ENCODE assay signal across 29 cellular contexts in the genomic region with DNA sequence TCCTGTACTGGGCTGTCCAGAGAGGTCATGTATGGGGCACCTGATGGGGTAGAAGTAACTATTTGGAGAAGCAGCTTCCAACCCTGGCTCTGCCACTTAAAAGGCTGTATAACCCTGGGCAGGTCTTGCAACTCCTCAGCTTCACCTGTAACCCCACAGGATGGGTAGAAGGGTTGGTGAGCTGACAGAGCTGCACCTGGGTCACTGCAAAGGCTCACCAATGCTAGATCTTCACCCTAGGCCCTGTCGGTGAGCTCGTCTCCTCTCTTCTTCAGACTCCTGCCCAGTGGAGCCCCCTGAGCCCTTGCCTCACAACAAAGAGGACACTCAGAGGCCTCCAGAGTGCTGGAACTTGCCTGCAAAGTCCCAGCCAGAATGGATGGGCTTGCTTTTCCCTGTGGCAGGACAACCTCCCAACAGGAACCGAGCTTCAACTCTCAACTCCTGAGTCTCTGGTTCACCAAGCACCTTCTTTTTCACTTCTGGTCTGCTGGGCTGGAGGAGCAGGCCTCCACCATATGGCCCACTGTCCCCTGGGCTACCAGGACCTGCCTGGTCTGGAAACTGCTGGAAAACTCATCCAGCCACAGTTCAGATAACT. TPM values are rescaled to one million over a fixed set of nuclear protein-coding genes. Genes with fewer than 3 reads are reported as not detected.
A peak's percentile ranks its signal among the peaks of the same experiment; 100 is the strongest.
DNase-seq lines count a peak whose midpoint lies in the region; ATAC-seq and TF ChIP-seq lines count a peak whose summit lies in the region.
"Had no signal": no experiment of that assay in that cellular context is flagged by ENCODE, and none has a peak within 500 bp of the region (broad histone marks: within the 10 kb centered on the region; RNA-seq: fewer than 3 reads in every experiment).

No MANE protein-coding gene starts in this region.

- no peak for TF ChIP-seq CTCF in activated CD8-positive, alpha-beta T cell treated with anti-CD3 and anti-CD28 coated beads for 36 hours (IDR thresholded peaks at IDR 0.05)
- no peak for TF ChIP-seq CTCF in ascending aorta (IDR thresholded peaks at IDR 0.05)
- TF ChIP-seq CTCF in type B pancreatic cell (conservative IDR thresholded peaks at IDR 0.05), result no peak
- no peak for TF ChIP-seq CTCF in prostate gland (IDR thresholded peaks at IDR 0.05)

- no peak overlapping the region for H3K4me3 Mint-ChIP-seq in activated CD8-positive, alpha-beta T cell treated with anti-CD3 and anti-CD28 coated beads for 36 hours
- H3K4me3 Mint-ChIP-seq in activated CD8-positive, alpha-beta T cell treated with anti-CD3 and anti-CD28 coated beads, Interleukin-2, amount 10 ng/mL, durations not matched to agents 7 days and 5 days, result no peak overlapping the region
- no peak overlapping the region for H3K4me3 Mint-ChIP-seq in type B pancreatic cell
- H3K4me3 Mint-ChIP-seq: activated naive CD8-positive, alpha-beta T cell; activated T-helper 17 cell treated with anti-CD3 and anti-CD28 coated beads, Interleukin-2, amount 50 U/mL, for 72 hours; effector memory CD8-positive, alpha-beta T cell; stimulated activated naive CD8-positive, alpha-beta T cell treated with anti-CD3 and anti-CD28 coated beads, Interleukin-15, amount 100 ng/mL, for 72 hours had no signal

- intact Hi-C loops in activated CD8-positive, alpha-beta T cell treated with anti-CD3 and anti-CD28 coated beads for 36 hours (cut with micrococcal nuclease), result no loop called here
- intact Hi-C loops in ascending aorta (cut with DNase I), result loop anchor here (1.0 to 5.0 kb wide), 3 partner anchors 16 to 75 kb away; no protein-coding TSS in a partner anchor
- intact Hi-C loops in prostate gland (cut with DNase I), result no loop called here

- H3K9me3 Mint-ChIP-seq in activated CD8-positive, alpha-beta T cell treated with anti-CD3 and anti-CD28 coated beads for 36 hours, result peaks cover 3% of the 10 kb centered on the region
- no peaks in the 10 kb centered on the region for H3K9me3 Mint-ChIP-seq in activated CD8-positive, alpha-beta T cell treated with anti-CD3 and anti-CD28 coated beads, Interleukin-2, amount 10 ng/mL, durations not matched to agents 7 days and 5 days (ENCODE audit: insufficient read depth)
- H3K9me3 Mint-ChIP-seq in type B pancreatic cell, result peaks cover 8% of the 10 kb centered on the region
- H3K9me3 Mint-ChIP-seq: activated T-helper 17 cell treated with anti-CD3 and anti-CD28 coated beads, Interleukin-2, amount 50 U/mL, for 72 hours; effector memory CD8-positive, alpha-beta T cell; stimulated activated naive CD8-positive, alpha-beta T cell treated with anti-CD3 and anti-CD28 coated beads, Interleukin-15, amount 100 ng/mL, for 72 hours had no signal

- CTCF ChIA-PET in activated CD8-positive, alpha-beta T cell treated with anti-CD3 and anti-CD28 coated beads for 36 hours (lab: Charles Lee), result no interaction called here
- CTCF ChIA-PET in activated CD8-positive, alpha-beta T cell treated with anti-CD3 and anti-CD28 coated beads, Interleukin-2, amount 10 ng/mL, durations not matched to agents 7 days and 5 days (lab: Charles Lee), result interaction anchor here (1.1 kb wide), 1 partner anchor 543 kb away, joined by 3 read pairs; no protein-coding TSS in a partner anchor

- no peaks in the 10 kb centered on the region for H3K36me3 ChIP-seq in ascending aorta
- peaks cover 4% of the 10 kb centered on the region for H3K36me3 ChIP-seq in muscle layer of colon (ENCODE audit: insufficient read depth, low read length)
- no peaks in the 10 kb centered on the region for H3K36me3 ChIP-seq in prostate gland
- H3K36me3 ChIP-seq: cardiac muscle cell, upper lobe of left lung had no signal

- no peak for TF ChIP-seq POLR2A in prostate gland (IDR thresholded peaks at IDR 0.05)

- no peak for ATAC-seq in activated CD8-positive, alpha-beta T cell treated with anti-CD3 and anti-CD28 coated beads for 36 hours
- no peak for ATAC-seq in activated CD8-positive, alpha-beta T cell treated with anti-CD3 and anti-CD28 coated beads, Interleukin-2, amount 10 ng/mL, durations not matched to agents 7 days and 5 days
- no peak for ATAC-seq in GM19328 (IDR thresholded peaks at IDR 0.05; ENCODE audit: unreplicated experiment)
- ATAC-seq: activated T-helper 17 cell treated with anti-CD3 and anti-CD28 coated beads, Interleukin-2, amount 50 U/mL, for 72 hours; effector memory CD8-positive, alpha-beta T cell; esophagus mucosa; HCT116; psoas muscle; stimulated activated naive CD8-positive, alpha-beta T cell treated with anti-CD3 and anti-CD28 coated beads, Interleukin-15, amount 100 ng/mL, for 72 hours had no signal

- 100% methylated on average over 3 of the region's 3 CpGs for WGBS in prostate gland

- H3K4me1 Mint-ChIP-seq in activated CD8-positive, alpha-beta T cell treated with anti-CD3 and anti-CD28 coated beads for 36 hours (ENCODE audit: low read depth), result peaks cover 24% of the 10 kb centered on the region
- peaks cover 22% of the 10 kb centered on the region for H3K4me1 Mint-ChIP-seq in activated CD8-positive, alpha-beta T cell treated with anti-CD3 and anti-CD28 coated beads, Interleukin-2, amount 10 ng/mL, durations not matched to agents 7 days and 5 days (ENCODE audit: low read depth)
- peaks cover 18% of the 10 kb centered on the region for H3K4me1 Mint-ChIP-seq in type B pancreatic cell (ENCODE audit: unreplicated experiment)

- DNase-seq in activated CD8-positive, alpha-beta T cell treated with anti-CD3 and anti-CD28 coated beads for 36 hours, result no peak
- no peak for DNase-seq in activated CD8-positive, alpha-beta T cell treated with anti-CD3 and anti-CD28 coated beads, Interleukin-2, amount 10 ng/mL, durations not matched to agents 7 days and 5 days
- DNase-seq in ascending aorta (ENCODE audit: low spot score in 2 of 2), result peak in 1 of 2 donors; percentile 51
- DNase-seq in type B pancreatic cell (ENCODE audit: extremely low spot score, unreplicated experiment), result peak; percentile 55
- no peak for DNase-seq in NCI-H187 (lab: John Stamatoyannopoulos, UW)
- DNase-seq in prostate gland (ENCODE audit: low spot score), result no peak
- DNase-seq: activated CD4-positive, alpha-beta T cell treated with anti-CD3 and anti-CD28 coated beads for 4 hours; anterior cingulate cortex; Calu3; cortex of kidney; DND-41; effector memory CD8-positive, alpha-beta T cell; KBM-7; MG63; NCI-H1417; NCI-H2081; NCI-H226; stimulated activated naive CD8-positive, alpha-beta T cell treated with anti-CD3 and anti-CD28 coated beads, Interleukin-15, amount 100 ng/mL, for 72 hours had no signal

- no peaks in the 10 kb centered on the region for H3K9me3 ChIP-seq in ascending aorta
- no peaks in the 10 kb centered on the region for H3K9me3 ChIP-seq in muscle layer of colon (ENCODE audit: low read length)
- no peaks in the 10 kb centered on the region for H3K9me3 ChIP-seq in prostate gland
- H3K9me3 ChIP-seq: MG63, psoas muscle, upper lobe of left lung had no signal

- no peak overlapping the region for H3K9ac ChIP-seq in muscle layer of colon (ENCODE audit: low read length)

- H3K4me1 ChIP-seq in ascending aorta (peaks cover 24 to 34% of the 10 kb centered on the region in 2 donors), muscle layer of colon (ENCODE audit: insufficient read depth, low read length) (peaks cover 33% of the 10 kb centered on the region), prostate gland (replicated peaks) (no peaks in the 10 kb centered on the region)

- peak overlapping the region; percentile 13 for H3K27ac Mint-ChIP-seq in activated CD8-positive, alpha-beta T cell treated with anti-CD3 and anti-CD28 coated beads for 36 hours
- H3K27ac Mint-ChIP-seq in activated CD8-positive, alpha-beta T cell treated with anti-CD3 and anti-CD28 coated beads, Interleukin-2, amount 10 ng/mL, durations not matched to agents 7 days and 5 days, result no peak overlapping the region
- H3K27ac Mint-ChIP-seq in type B pancreatic cell, result no peak overlapping the region
- H3K27ac Mint-ChIP-seq: activated naive CD8-positive, alpha-beta T cell; activated T-helper 17 cell treated with anti-CD3 and anti-CD28 coated beads, Interleukin-2, amount 50 U/mL, for 72 hours; stimulated activated naive CD8-positive, alpha-beta T cell treated with anti-CD3 and anti-CD28 coated beads, Interleukin-15, amount 100 ng/mL, for 72 hours had no signal

- H3K27me3 ChIP-seq in ascending aorta, result no peaks in the 10 kb centered on the region
- no peaks in the 10 kb centered on the region for H3K27me3 ChIP-seq in muscle layer of colon (ENCODE audit: control insufficient read depth in 1 of 2, insufficient read depth in 2 of 2, low read length in 2 of 2)
- no peaks in the 10 kb centered on the region for H3K27me3 ChIP-seq in prostate gland (replicated peaks; ENCODE audit: insufficient read depth)
- H3K27me3 ChIP-seq: cardiac muscle cell, hepatocyte, MG63, upper lobe of left lung had no signal

- H3K36me3 Mint-ChIP-seq in activated CD8-positive, alpha-beta T cell treated with anti-CD3 and anti-CD28 coated beads for 36 hours (ENCODE audit: low read depth), result peaks cover 23% of the 10 kb centered on the region
- peaks cover 10% of the 10 kb centered on the region for H3K36me3 Mint-ChIP-seq in activated CD8-positive, alpha-beta T cell treated with anti-CD3 and anti-CD28 coated beads, Interleukin-2, amount 10 ng/mL, durations not matched to agents 7 days and 5 days (ENCODE audit: low read depth)
- peaks cover 20% of the 10 kb centered on the region for H3K36me3 Mint-ChIP-seq in type B pancreatic cell

- no peaks in the 10 kb centered on the region for H3K27me3 Mint-ChIP-seq in activated CD8-positive, alpha-beta T cell treated with anti-CD3 and anti-CD28 coated beads for 36 hours
- H3K27me3 Mint-ChIP-seq in activated CD8-positive, alpha-beta T cell treated with anti-CD3 and anti-CD28 coated beads, Interleukin-2, amount 10 ng/mL, durations not matched to agents 7 days and 5 days (ENCODE audit: low read depth), result no peaks in the 10 kb centered on the region
- H3K27me3 Mint-ChIP-seq in type B pancreatic cell, result no peaks in the 10 kb centered on the region
- H3K27me3 Mint-ChIP-seq: activated naive CD8-positive, alpha-beta T cell; activated T-helper 17 cell treated with anti-CD3 and anti-CD28 coated beads, Interleukin-2, amount 50 U/mL, for 72 hours; effector memory CD8-positive, alpha-beta T cell; stimulated activated naive CD8-positive, alpha-beta T cell treated with anti-CD3 and anti-CD28 coated beads, Interleukin-15, amount 100 ng/mL, for 72 hours had no signal

- no peak overlapping the region for H3K4me3 ChIP-seq in ascending aorta
- H3K4me3 ChIP-seq in muscle layer of colon (ENCODE audit: low read depth in 1 of 2, low read length in 2 of 2), result no peak overlapping the region
- no peak overlapping the region for H3K4me3 ChIP-seq in prostate gland
- H3K4me3 ChIP-seq: cardiac muscle cell, hepatocyte, MG63, psoas muscle, upper lobe of left lung had no signal

- POLR2A ChIA-PET in activated CD8-positive, alpha-beta T cell treated with anti-CD3 and anti-CD28 coated beads for 36 hours (lab: Charles Lee), result no interaction called here
- POLR2A ChIA-PET in activated CD8-positive, alpha-beta T cell treated with anti-CD3 and anti-CD28 coated beads, Interleukin-2, amount 10 ng/mL, durations not matched to agents 7 days and 5 days (lab: Charles Lee), result no interaction called here

- peak overlapping the region; percentile 90 to 92 for H3K27ac ChIP-seq in ascending aorta
- peak overlapping the region; percentile 65 for H3K27ac ChIP-seq in muscle layer of colon (ENCODE audit: low read depth, low read length)
- no peak overlapping the region for H3K27ac ChIP-seq in prostate gland
- H3K27ac ChIP-seq: 22Rv1, cardiac muscle cell, hepatocyte, psoas muscle had no signal

RNA-seq across cellular contexts. Expression of gene XXYLT1, which starts 45.9 kb away (rescaled TPM):
- 1 to 10 TPM; 8.4 to 9.6 TPM for total RNA-seq in activated CD8-positive, alpha-beta T cell treated with anti-CD3 and anti-CD28 coated beads for 36 hours
- 10 to 100 TPM; 10.8 to 13.3 TPM for total RNA-seq in activated CD8-positive, alpha-beta T cell treated with anti-CD3 and anti-CD28 coated beads, Interleukin-2, amount 10 ng/mL, durations not matched to agents 7 days and 5 days
- 41.0 TPM for total RNA-seq in ascending aorta
- 10.4 and 27.0 TPM in 2 replicates for total RNA-seq in type B pancreatic cell (ENCODE audit: low replicate concordance)
- 10 to 100 TPM; 14.9 to 22.7 TPM for total RNA-seq in prostate gland

Comparison
In these comparisons a context has a peak if more than half of its experiments do, and no peak if none do; other contexts are left out.
1. H3K27ac ChIP-seq: peak in ascending aorta (2 of 2) and muscle layer of colon (single experiment); none in prostate gland (0 of 2).